ENCODE assay signal across 19 cellular contexts in the genomic region with DNA sequence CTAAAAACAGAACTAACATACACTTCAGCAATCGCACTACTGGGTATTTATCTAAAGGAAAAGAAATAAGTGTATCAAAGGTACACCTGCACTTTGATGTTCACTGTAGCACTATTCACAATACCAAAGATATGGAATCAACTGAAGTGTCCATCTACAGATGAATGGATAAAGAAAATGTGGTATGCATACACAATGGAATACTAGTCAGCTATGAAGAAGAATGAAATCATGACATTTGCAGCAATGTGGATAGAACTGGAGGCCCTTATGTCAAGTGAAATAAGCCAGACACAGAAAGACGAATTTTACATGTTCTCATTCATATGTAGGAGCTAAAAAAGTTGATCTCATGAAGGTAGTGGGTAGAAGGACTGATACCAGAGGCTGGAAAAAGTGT.
DNase-seq lines count a peak whose midpoint lies in the region; ATAC-seq and TF ChIP-seq lines count a peak whose summit lies in the region.
"Had no signal": no experiment of that assay in that cellular context is flagged by ENCODE, and none has a peak within 500 bp of the region (broad histone marks: within the 10 kb centered on the region; RNA-seq: fewer than 3 reads in every experiment).

No MANE protein-coding gene starts in this region.

- H3K27me3 ChIP-seq in SK-N-SH (ENCODE audit: insufficient read depth): no peaks in the 10 kb centered on the region
- H3K27me3 ChIP-seq in suprapubic skin: no peaks in the 10 kb centered on the region
- H3K27me3 ChIP-seq: BE2C, BLaER1 had no signal

- no peak for TF ChIP-seq EP300 in SK-N-SH (IDR thresholded peaks at IDR 0.05; ENCODE audit: borderline replicate concordance in 1 of 2, low read depth in 1 of 2, low read length in 1 of 2)
- TF ChIP-seq EP300 in suprapubic skin (IDR thresholded peaks at IDR 0.05): no peak

- peaks cover 17 to 38% of the 10 kb centered on the region in 2 donors for H3K9me3 Mint-ChIP-seq in natural killer cell

- no peak for TF ChIP-seq RAD21 in SK-N-SH (IDR thresholded peaks at IDR 0.05; ENCODE audit: low read length)

- TF ChIP-seq POLR2A in suprapubic skin (IDR thresholded peaks at IDR 0.05): no peak

- H3K4me1 Mint-ChIP-seq in natural killer cell: peaks cover 22 to 28% of the 10 kb centered on the region in 2 donors

- 85% methylated on average over 2 of the region's 2 CpGs for WGBS in SK-N-SH (ENCODE audit: low lambda C conversion rate)
- WGBS in suprapubic skin: 96% methylated on average over 2 of the region's 2 CpGs

- no peaks in the 10 kb centered on the region for H4K20me1 ChIP-seq in SK-N-SH (ENCODE audit: insufficient read depth)
- H4K20me1 ChIP-seq: BLaER1 had no signal

- DNase-seq in SK-N-SH: no peak
- DNase-seq in suprapubic skin (ENCODE audit: low spot score in 2 of 2): no peak
- no peak for DNase-seq in KG1 (lab: John Stamatoyannopoulos, UW)
- no peak for DNase-seq in natural killer cell
- DNase-seq: ACHN; BE2C; C1 segment of cervical spinal cord; CD4-positive, alpha-beta memory T cell; CD4-positive, CD25-positive, alpha-beta regulatory T cell; CD8-positive, alpha-beta memory T cell; COR-L47; DMS79 treated with DMSO at 0.1 percent for 48 hours; GF-D8 had no signal

- POLR2A ChIA-PET in SK-N-SH (lab: Yijun Ruan, JAX) (no interaction called here), HEK293 (lab: Yijun Ruan, JAX) (interaction anchor here (0.6 kb wide), 1 partner anchor 107 kb away, joined by 3 read pairs; no protein-coding TSS in a partner anchor)

- H3K4me3 Mint-ChIP-seq in natural killer cell: no peak overlapping the region
- H3K4me3 Mint-ChIP-seq: CD14-positive monocyte; CD8-positive, alpha-beta memory T cell had no signal

- H3K27ac Mint-ChIP-seq in natural killer cell: no peak overlapping the region
- H3K27ac Mint-ChIP-seq: CD4-positive, alpha-beta memory T cell; CD4-positive, CD25-positive, alpha-beta regulatory T cell; CD8-positive, alpha-beta memory T cell had no signal

- H3K36me3 ChIP-seq in SK-N-SH (replicated peaks in 1 of 2; ENCODE audit: control insufficient read depth in 1 of 2, insufficient read depth in 2 of 2, low read length in 1 of 2) (peaks cover 0 to 22% of the 10 kb centered on the region in 2 experiments), HEK293 (ENCODE audit: control insufficient read depth in 2 of 2, insufficient read depth in 1 of 2, low read length in 2 of 2) (no peaks in the 10 kb centered on the region), suprapubic skin (peaks cover 7% of the 10 kb centered on the region)
- H3K36me3 ChIP-seq: BE2C had no signal

- H3K4me1 ChIP-seq in SK-N-SH (ENCODE audit: control insufficient read depth in 1 of 2, insufficient read depth in 2 of 2, low read depth in 1 of 2, low read length in 1 of 2) (no peaks in the 10 kb centered on the region), HEK293 (ENCODE audit: control insufficient read depth, insufficient read depth, low read length) (no peaks in the 10 kb centered on the region), suprapubic skin (no peaks in the 10 kb centered on the region)
- H3K4me1 ChIP-seq: BE2C, BLaER1 had no signal

- peaks cover 28% of the 10 kb centered on the region for H3F3A ChIP-seq in SK-N-SH (replicated peaks; ENCODE audit: insufficient read depth)

- ATAC-seq in SK-N-SH treated with all-trans-retinoic acid at 6 μM for 48 hours (no peak), natural killer cell (no peak)

- no peak overlapping the region for H2AFZ ChIP-seq in SK-N-SH (ENCODE audit: low read depth)

- peaks cover 64% of the 10 kb centered on the region for H3K36me3 Mint-ChIP-seq in natural killer cell

- no peaks in the 10 kb centered on the region for H3K9me2 ChIP-seq in SK-N-SH

- H3K79me2 ChIP-seq in SK-N-SH (ENCODE audit: insufficient read depth): peaks cover 33% of the 10 kb centered on the region; the same call in 1 of the 2 replicates

- intact Hi-C loops in natural killer cell (cut with micrococcal nuclease): no loop called here

- no peak overlapping the region for H3K9ac ChIP-seq in SK-N-SH
- H3K9ac ChIP-seq: BLaER1 had no signal

- H3K27ac ChIP-seq in SK-N-SH (ENCODE audit: low read depth in 2 of 2, low read length in 1 of 2) (no peak overlapping the region), HEK293 (ENCODE audit: extremely low read depth, low read depth, low read length) (no peak overlapping the region), VCaP (peak overlapping the region; percentile 10; the same call in 1 of the 2 replicates), suprapubic skin (no peak overlapping the region)
- H3K27ac ChIP-seq: 22Rv1, BLaER1 had no signal

- H3K9me3 ChIP-seq in SK-N-SH: peaks cover 13% of the 10 kb centered on the region
- no peaks in the 10 kb centered on the region for H3K9me3 ChIP-seq in HEK293 (ENCODE audit: control insufficient read depth, insufficient read depth, low read depth, low read length)
- peaks cover 26% of the 10 kb centered on the region for H3K9me3 ChIP-seq in suprapubic skin

- H3K27me3 Mint-ChIP-seq in natural killer cell (ENCODE audit: low read depth in 2 of 2): no peaks in the 10 kb centered on the region
- H3K27me3 Mint-ChIP-seq: CD4-positive, alpha-beta memory T cell; CD8-positive, alpha-beta memory T cell had no signal

- H3K4me2 ChIP-seq in SK-N-SH: no peak overlapping the region
- H3K4me2 ChIP-seq: BLaER1 had no signal

- TF ChIP-seq CTCF in SK-N-SH (IDR thresholded peaks at IDR 0.05) (no peak), HEK293 (tag by site-specific recombination; IDR thresholded peaks at IDR 0.05) (no peak), VCaP (conservative IDR thresholded peaks at IDR 0.05) (no peak), suprapubic skin (IDR thresholded peaks at IDR 0.05) (no peak), natural killer cell (IDR thresholded peaks at IDR 0.05) (no peak)

- no peak overlapping the region for H3K4me3 ChIP-seq in SK-N-SH (ENCODE audit: low read depth in 2 of 2, low read length in 1 of 2)
- no peak overlapping the region for H3K4me3 ChIP-seq in HEK293 (ENCODE audit: low read depth, low read length)
- no peak overlapping the region for H3K4me3 ChIP-seq in suprapubic skin
- H3K4me3 ChIP-seq: BLaER1 had no signal

- CTCF ChIA-PET in SK-N-SH (lab: Yijun Ruan, JAX) (no interaction called here), HEK293 (lab: Yijun Ruan, JAX) (no interaction called here)

TF ChIP-seq in SK-N-SH treated with all-trans-retinoic acid at 6 μM for 48 hours, 23 proteins besides CTCF, POLR2A, EP300 and RAD21:
- TF ChIP-seq ZNF8 (CRISPR knock-in tag; IDR thresholded peaks at IDR 0.05) (peak; percentile 96), ARNTL (CRISPR knock-in tag; IDR thresholded peaks at IDR 0.05; ENCODE audit: borderline replicate concordance, low read depth) (no peak), GLIS3 (CRISPR knock-in tag; IDR thresholded peaks at IDR 0.05) (no peak)
TF ChIP-seq in SK-N-SH treated with all-trans-retinoic acid at 6 μM for 48 hours: peak in this region for 1.

TF ChIP-seq in SK-N-SH, 30 proteins besides CTCF, POLR2A, EP300 and RAD21 (continues in another document):
- TF ChIP-seq FOXM1 (IDR thresholded peaks at IDR 0.05; ENCODE audit: low read depth): no peak
- TF ChIP-seq NFIC (IDR thresholded peaks at IDR 0.05; ENCODE audit: borderline replicate concordance): no peak
- TF ChIP-seq JUND (IDR thresholded peaks at IDR 0.05): no peak
- no peak for TF ChIP-seq ELF1 (IDR thresholded peaks at IDR 0.05)
- TF ChIP-seq MXI1 (IDR thresholded peaks at IDR 0.05; ENCODE audit: low read depth, low read length): no peak
- TF ChIP-seq, protein P1, sequence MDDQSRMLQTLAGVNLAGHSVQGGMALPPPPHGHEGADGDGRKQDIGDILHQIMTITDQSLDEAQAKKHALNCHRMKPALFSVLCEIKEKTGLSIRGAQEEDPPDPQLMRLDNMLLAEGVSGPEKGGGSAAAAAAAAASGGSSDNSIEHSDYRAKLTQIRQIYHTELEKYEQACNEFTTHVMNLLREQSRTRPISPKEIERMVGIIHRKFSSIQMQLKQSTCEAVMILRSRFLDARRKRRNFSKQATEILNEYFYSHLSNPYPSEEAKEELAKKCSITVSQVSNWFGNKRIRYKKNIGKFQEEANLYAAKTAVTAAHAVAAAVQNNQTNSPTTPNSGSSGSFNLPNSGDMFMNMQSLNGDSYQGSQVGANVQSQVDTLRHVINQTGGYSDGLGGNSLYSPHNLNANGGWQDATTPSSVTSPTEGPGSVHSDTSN (IDR thresholded peaks at IDR 0.05): no peak
- no peak for TF ChIP-seq TEAD4 (IDR thresholded peaks at IDR 0.05; ENCODE audit: borderline replicate concordance, insufficient read depth)
- no peak for TF ChIP-seq EZH2phosphoT487 (IDR thresholded peaks at IDR 0.05; ENCODE audit: borderline replicate concordance, low read depth)
- no peak for TF ChIP-seq RCOR1 (IDR thresholded peaks at IDR 0.05; ENCODE audit: low read length)

TF ChIP-seq in HEK293, 187 proteins besides CTCF, POLR2A, EP300 and RAD21:
- TF ChIP-seq ZNF660 (tag by site-specific recombination; IDR thresholded peaks at IDR 0.05) (no peak), ZNF146 (tag by site-specific recombination; IDR thresholded peaks at IDR 0.05) (peak; percentile 80; the same call in 1 of the 2 replicates)
- TF ChIP-seq, protein P2, sequence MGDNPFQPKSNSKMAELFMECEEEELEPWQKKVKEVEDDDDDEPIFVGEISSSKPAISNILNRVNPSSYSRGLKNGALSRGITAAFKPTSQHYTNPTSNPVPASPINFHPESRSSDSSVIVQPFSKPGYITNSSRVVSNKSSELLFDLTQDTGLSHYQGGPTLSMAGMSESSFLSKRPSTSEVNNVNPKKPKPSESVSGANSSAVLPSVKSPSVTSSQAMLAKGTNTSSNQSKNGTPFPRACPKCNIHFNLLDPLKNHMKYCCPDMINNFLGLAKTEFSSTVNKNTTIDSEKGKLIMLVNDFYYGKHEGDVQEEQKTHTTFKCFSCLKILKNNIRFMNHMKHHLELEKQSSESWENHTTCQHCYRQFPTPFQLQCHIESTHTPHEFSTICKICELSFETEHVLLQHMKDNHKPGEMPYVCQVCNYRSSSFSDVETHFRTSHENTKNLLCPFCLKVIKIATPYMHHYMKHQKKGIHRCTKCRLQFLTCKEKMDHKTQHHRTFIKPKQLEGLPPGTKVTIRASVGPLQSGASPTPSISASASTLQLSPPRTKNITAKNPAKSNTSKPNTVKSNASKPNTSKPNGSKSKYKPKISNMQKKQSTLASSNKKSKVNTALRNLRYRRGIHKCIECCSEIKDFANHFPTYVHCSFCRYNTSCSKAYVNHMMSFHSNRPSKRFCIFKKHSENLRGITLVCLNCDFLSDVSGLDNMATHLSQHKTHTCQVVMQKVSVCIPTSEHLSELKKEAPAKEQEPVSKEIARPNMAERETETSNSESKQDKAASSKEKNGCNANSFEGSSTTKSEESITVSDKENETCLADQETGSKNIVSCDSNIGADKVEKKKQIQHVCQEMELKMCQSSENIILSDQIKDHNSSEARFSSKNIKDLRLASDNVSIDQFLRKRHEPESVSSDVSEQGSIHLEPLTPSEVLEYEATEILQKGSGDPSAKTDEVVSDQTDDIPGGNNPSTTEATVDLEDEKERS (tag by site-specific recombination; IDR thresholded peaks at IDR 0.05): 0 out of 2 replicates have a peak, but pooled peaks have one; percentile 11
